10 cellular contexts compared by ENCODE assay signal in the genomic region with DNA sequence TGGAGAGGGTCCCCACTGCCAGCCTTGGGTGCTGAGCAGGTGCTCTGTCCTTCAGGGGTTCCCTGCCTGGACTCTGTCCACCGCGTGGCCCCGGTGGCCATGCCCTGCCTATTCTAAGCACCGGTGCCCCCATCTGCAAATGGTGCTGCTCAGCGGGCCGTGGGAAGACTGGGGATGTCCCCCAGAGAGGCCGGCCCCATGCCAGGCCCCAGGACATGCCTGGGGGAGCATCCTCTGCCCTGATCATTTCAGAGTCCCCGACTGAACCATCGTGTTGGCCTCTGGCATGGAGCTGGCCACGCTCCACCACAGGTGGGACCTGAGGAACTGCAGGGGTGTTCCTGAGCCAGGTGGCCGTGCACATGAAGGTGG.
DNase-seq lines count a peak whose midpoint lies in the region; ATAC-seq and TF ChIP-seq lines count a peak whose summit lies in the region.
"Had no signal": no experiment of that assay in that cellular context is flagged by ENCODE, and none has a peak within 500 bp of the region (broad histone marks: within the 10 kb centered on the region; RNA-seq: fewer than 3 reads in every experiment).

No MANE protein-coding gene starts in this region.

- no peak overlapping the region for H3K4me2 ChIP-seq in smooth muscle cell

- H3K9ac ChIP-seq in smooth muscle cell (ENCODE audit: low read depth): no peak overlapping the region

- H4K20me1 ChIP-seq in smooth muscle cell (ENCODE audit: low read depth): peaks cover 100% of the 10 kb centered on the region

- peak overlapping the region; percentile 79 for H3K4me3 Mint-ChIP-seq in activated T-cell treated with anti-CD3 and anti-CD28 coated beads, Interleukin-2, amount 50 U/mL, for 4 hours
- H3K4me3 Mint-ChIP-seq in activated T-helper 2 cell treated with anti-CD3 and anti-CD28 coated beads, Interferon-gamma antibody, Interleukin-2, Interleukin-4, amounts not matched to agents 10 μg/mL and 5 μg/mL and 100 μg/mL, durations not matched to agents 14 hours and 24 hours and 36 hours (ENCODE audit: low read depth): peak overlapping the region; percentile 69
- H3K4me3 Mint-ChIP-seq in progenitor cell of endocrine pancreas (ENCODE audit: low read depth): no peak overlapping the region

- no peaks in the 10 kb centered on the region for H3K36me3 Mint-ChIP-seq in activated T-cell treated with anti-CD3 and anti-CD28 coated beads, Interleukin-2, amount 50 U/mL, for 4 hours (ENCODE audit: insufficient read depth)
- peaks cover 6% of the 10 kb centered on the region for H3K36me3 Mint-ChIP-seq in activated T-helper 2 cell treated with anti-CD3 and anti-CD28 coated beads, Interferon-gamma antibody, Interleukin-2, Interleukin-4, amounts not matched to agents 10 μg/mL and 5 μg/mL and 100 μg/mL, durations not matched to agents 14 hours and 24 hours and 36 hours (ENCODE audit: low read depth)
- no peaks in the 10 kb centered on the region for H3K36me3 Mint-ChIP-seq in progenitor cell of endocrine pancreas (ENCODE audit: insufficient read depth)

- H3K9me3 ChIP-seq in upper lobe of left lung: no peaks in the 10 kb centered on the region
- no peaks in the 10 kb centered on the region for H3K9me3 ChIP-seq in breast epithelium
- no peaks in the 10 kb centered on the region for H3K9me3 ChIP-seq in smooth muscle cell (replicated peaks; ENCODE audit: low read depth)
- H3K9me3 ChIP-seq: MG63, SJCRH30 had no signal

- H3K4me1 ChIP-seq in upper lobe of left lung (peaks cover 70 to 97% (median 85%) of the 10 kb centered on the region in 4 donors), breast epithelium (peaks cover 6 to 18% of the 10 kb centered on the region in 2 donors), smooth muscle cell (ENCODE audit: low read depth) (no peaks in the 10 kb centered on the region)

- peak; percentile 5 to 6 for ATAC-seq in activated T-cell treated with anti-CD3 and anti-CD28 coated beads, Interleukin-2, amount 50 U/mL, for 4 hours
- ATAC-seq in HG02943 (IDR thresholded peaks at IDR 0.05; ENCODE audit: low read depth, unreplicated experiment) (peak; percentile 24), upper lobe of left lung (ENCODE audit: low FRiP score in 2 of 2) (no peak)

- no peaks in the 10 kb centered on the region for H3K27me3 ChIP-seq in upper lobe of left lung
- H3K27me3 ChIP-seq in breast epithelium: no peaks in the 10 kb centered on the region
- H3K27me3 ChIP-seq in smooth muscle cell (ENCODE audit: low read depth): no peaks in the 10 kb centered on the region
- H3K27me3 ChIP-seq: MG63, SJCRH30 had no signal

- intact Hi-C loops in activated T-helper 2 cell treated with anti-CD3 and anti-CD28 coated beads, Interferon-gamma antibody, Interleukin-2, Interleukin-4, amounts not matched to agents 10 μg/mL and 5 μg/mL and 100 μg/mL, durations not matched to agents 14 hours and 24 hours and 36 hours (cut with micrococcal nuclease): loop anchor here (2.0 to 10.0 kb wide), 5 partner anchors 16 to 324 kb away; partner anchors contain the start of genes BRD3, RNU6ATAC and RXRA
- intact Hi-C loops in breast epithelium (cut with DNase I; ENCODE audit: low total_unique reads): no loop called here

- no peak for TF ChIP-seq POLR2A in upper lobe of left lung (IDR thresholded peaks at IDR 0.05)
- TF ChIP-seq POLR2A in breast epithelium (IDR thresholded peaks at IDR 0.05): no peak

- peak overlapping the region in 1 of 4 donors; percentile 3 for H3K4me3 ChIP-seq in upper lobe of left lung
- H3K4me3 ChIP-seq in breast epithelium: no peak overlapping the region
- no peak overlapping the region for H3K4me3 ChIP-seq in smooth muscle cell
- H3K4me3 ChIP-seq: MG63, SJCRH30 had no signal

- no peaks in the 10 kb centered on the region for H3F3A ChIP-seq in smooth muscle cell (ENCODE audit: low read depth)

- H2AFZ ChIP-seq in smooth muscle cell (ENCODE audit: low read depth): no peak overlapping the region

- peaks cover 61% of the 10 kb centered on the region for H3K4me1 Mint-ChIP-seq in activated T-cell treated with anti-CD3 and anti-CD28 coated beads, Interleukin-2, amount 50 U/mL, for 4 hours (ENCODE audit: low read depth)
- H3K4me1 Mint-ChIP-seq in activated T-helper 2 cell treated with anti-CD3 and anti-CD28 coated beads, Interferon-gamma antibody, Interleukin-2, Interleukin-4, amounts not matched to agents 10 μg/mL and 5 μg/mL and 100 μg/mL, durations not matched to agents 14 hours and 24 hours and 36 hours (ENCODE audit: low read depth): peaks cover 37% of the 10 kb centered on the region
- H3K4me1 Mint-ChIP-seq in progenitor cell of endocrine pancreas (ENCODE audit: low read depth): peaks cover 5% of the 10 kb centered on the region

- H3K9me3 Mint-ChIP-seq in activated T-cell treated with anti-CD3 and anti-CD28 coated beads, Interleukin-2, amount 50 U/mL, for 4 hours: peaks cover 5% of the 10 kb centered on the region
- peaks cover 5% of the 10 kb centered on the region for H3K9me3 Mint-ChIP-seq in activated T-helper 2 cell treated with anti-CD3 and anti-CD28 coated beads, Interferon-gamma antibody, Interleukin-2, Interleukin-4, amounts not matched to agents 10 μg/mL and 5 μg/mL and 100 μg/mL, durations not matched to agents 14 hours and 24 hours and 36 hours
- no peaks in the 10 kb centered on the region for H3K9me3 Mint-ChIP-seq in progenitor cell of endocrine pancreas (ENCODE audit: low read depth)

- H3K36me3 ChIP-seq in upper lobe of left lung: peaks cover 0 to 5% (median 0%) of the 10 kb centered on the region in 4 donors
- H3K36me3 ChIP-seq in breast epithelium: no peaks in the 10 kb centered on the region
- H3K36me3 ChIP-seq in smooth muscle cell (ENCODE audit: low read depth): no peaks in the 10 kb centered on the region
- H3K36me3 ChIP-seq: SJCRH30 had no signal

- no peak for DNase-seq in activated T-cell treated with anti-CD3 and anti-CD28 coated beads, Interleukin-2, amount 50 U/mL, for 4 hours
- no peak for DNase-seq in activated T-cell treated with anti-CD3 and anti-CD28 coated beads, Interleukin-2, amount 50 U/mL, for 48 hours
- no peak for DNase-seq in activated T-helper 2 cell treated with anti-CD3 and anti-CD28 coated beads, Interferon-gamma antibody, Interleukin-2, Interleukin-4, amounts not matched to agents 10 μg/mL and 5 μg/mL and 100 μg/mL, durations not matched to agents 14 hours and 24 hours and 36 hours (ENCODE audit: low spot score)
- DNase-seq in upper lobe of left lung (no peak), progenitor cell of endocrine pancreas (ENCODE audit: low spot score, unreplicated experiment) (no peak), breast epithelium (ENCODE audit: low spot score in 2 of 2) (no peak), smooth muscle cell (lab: John Stamatoyannopoulos, UW; ENCODE audit: unreplicated experiment) (no peak)
- DNase-seq: MG63, SJCRH30 had no signal

- no peak for TF ChIP-seq EP300 in upper lobe of left lung (IDR thresholded peaks at IDR 0.05)

- peaks cover 94% of the 10 kb centered on the region for H3K79me2 ChIP-seq in smooth muscle cell (ENCODE audit: low read depth)

- 66 to 80% methylated on average over 2 to 11 of the region's 11 CpGs for WGBS in upper lobe of left lung, 2 donors
- WGBS in smooth muscle cell (ENCODE audit: low lambda C conversion rate): 96% methylated on average over 11 of the region's 11 CpGs

- no peaks in the 10 kb centered on the region for H3K27me3 Mint-ChIP-seq in activated T-cell treated with anti-CD3 and anti-CD28 coated beads, Interleukin-2, amount 50 U/mL, for 4 hours (ENCODE audit: low read depth)
- H3K27me3 Mint-ChIP-seq in activated T-helper 2 cell treated with anti-CD3 and anti-CD28 coated beads, Interferon-gamma antibody, Interleukin-2, Interleukin-4, amounts not matched to agents 10 μg/mL and 5 μg/mL and 100 μg/mL, durations not matched to agents 14 hours and 24 hours and 36 hours (ENCODE audit: low read depth): peaks cover 7% of the 10 kb centered on the region
- H3K27me3 Mint-ChIP-seq in progenitor cell of endocrine pancreas: no peaks in the 10 kb centered on the region

- no peak for TF ChIP-seq CTCF in upper lobe of left lung (IDR thresholded peaks at IDR 0.05)
- no peak for TF ChIP-seq CTCF in progenitor cell of endocrine pancreas (IDR thresholded peaks at IDR 0.05; ENCODE audit: unreplicated experiment)
- TF ChIP-seq CTCF in breast epithelium (IDR thresholded peaks at IDR 0.05): no peak
- TF ChIP-seq CTCF in smooth muscle cell (IDR thresholded peaks at IDR 0.05; ENCODE audit: borderline replicate concordance, insufficient read depth, poor library complexity, severe bottlenecking): no peak

- H3K27ac ChIP-seq in upper lobe of left lung (peak overlapping the region in 3 of 4 donors; percentile 42 to 65 (median 59)), breast epithelium (peak overlapping the region in 1 of 2 donors; percentile 46), smooth muscle cell (ENCODE audit: low read depth) (no peak overlapping the region)
- H3K27ac ChIP-seq: SJCRH30 had no signal

- peak overlapping the region; percentile 92 for H3K27ac Mint-ChIP-seq in activated T-helper 2 cell treated with anti-CD3 and anti-CD28 coated beads, Interferon-gamma antibody, Interleukin-2, Interleukin-4, amounts not matched to agents 10 μg/mL and 5 μg/mL and 100 μg/mL, durations not matched to agents 14 hours and 24 hours and 36 hours
- no peak overlapping the region for H3K27ac Mint-ChIP-seq in progenitor cell of endocrine pancreas

Comparison
In these comparisons a context has a peak if more than half of its experiments do, and no peak if none do; other contexts are left out.
1. ATAC-seq: peak in activated T-cell treated with anti-CD3 and anti-CD28 coated beads, Interleukin-2, amount 50 U/mL, for 4 hours (2 of 2) and HG02943 (single experiment); none in upper lobe of left lung (0 of 2).